22 cellular contexts compared by ENCODE assay signal in the genomic region with DNA sequence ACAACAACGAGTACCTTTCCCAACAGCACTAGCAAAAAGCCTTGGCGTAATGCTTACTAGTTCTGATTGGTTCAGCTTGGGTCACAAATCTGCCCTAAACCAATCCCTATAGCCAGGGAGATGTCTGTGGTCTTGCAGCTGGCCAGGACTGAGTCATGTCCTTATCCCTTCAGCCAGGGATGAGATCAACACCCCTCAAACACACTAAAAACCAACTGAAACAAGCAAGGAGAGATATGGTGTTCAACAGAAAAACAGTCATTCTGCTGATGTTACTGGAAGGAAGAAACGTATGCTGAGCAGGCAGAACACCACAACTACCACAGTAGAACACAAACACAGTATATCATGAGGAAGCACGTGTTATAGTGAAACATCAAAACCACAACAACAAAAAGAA.
DNase-seq lines count a peak whose midpoint lies in the region; ATAC-seq and TF ChIP-seq lines count a peak whose summit lies in the region.
"Had no signal": no experiment of that assay in that cellular context is flagged by ENCODE, and none has a peak within 500 bp of the region (broad histone marks: within the 10 kb centered on the region; RNA-seq: fewer than 3 reads in every experiment).

No MANE protein-coding gene starts in this region.

- peaks cover 9 to 37% of the 10 kb centered on the region in 2 donors for H3K4me1 Mint-ChIP-seq in stimulated activated naive B cell treated with anti-CD40 and anti-IgM and Interleukin-4, amounts not matched to agents 10 μg/mL and 1 μg/mL and 100 μg/mL, for 72 hours
- H3K4me1 Mint-ChIP-seq: CD4-positive, alpha-beta memory T cell had no signal

- no peak overlapping the region for H3K4me3 ChIP-seq in fibroblast of villous mesenchyme (ENCODE audit: low read depth, low read length)
- H3K4me3 ChIP-seq: dorsolateral prefrontal cortex, thyroid gland had no signal

- TF ChIP-seq CTCF in fibroblast of villous mesenchyme (IDR thresholded peaks at IDR 0.05; ENCODE audit: insufficient read depth, low read depth, low read length): no peak

- peaks cover 0 to 2% of the 10 kb centered on the region in 2 donors for H3K9me3 Mint-ChIP-seq in stimulated activated naive B cell treated with anti-CD40 and anti-IgM and Interleukin-4, amounts not matched to agents 10 μg/mL and 1 μg/mL and 100 μg/mL, for 72 hours
- H3K9me3 Mint-ChIP-seq: brain had no signal

- peak; percentile 80 to 89 for ATAC-seq in stimulated activated naive B cell treated with anti-CD40 and anti-IgM and Interleukin-4, amounts not matched to agents 10 μg/mL and 1 μg/mL and 100 μg/mL, for 72 hours (replicated peaks)
- ATAC-seq: esophagus mucosa had no signal

- DNase-seq in DMS53 (lab: John Stamatoyannopoulos, UW): peak; percentile 18
- no peak for DNase-seq in DMS53 treated with DMSO at 0.1 percent for 48 hours (lab: John Stamatoyannopoulos, UW; ENCODE audit: unreplicated experiment)
- DNase-seq in RKO (ENCODE audit: low spot score): peak; percentile 16
- DNase-seq in fibroblast of villous mesenchyme (ENCODE audit: low read depth): peak; percentile 28
- no peak for DNase-seq in stimulated activated naive B cell treated with anti-CD40 and anti-IgM and Interleukin-4, amounts not matched to agents 10 μg/mL and 1 μg/mL and 100 μg/mL, for 72 hours
- no peak for DNase-seq in NCI-H510A (lab: John Stamatoyannopoulos, UW)
- no peak for DNase-seq in NCI-H187 (lab: John Stamatoyannopoulos, UW)
- no peak for DNase-seq in activated CD4-positive, CD25-positive, alpha-beta regulatory T cell treated with anti-CD3 and anti-CD28 coated beads, Interleukin-2, amount 50 U/mL, for 72 hours
- DNase-seq: activated CD4-positive, alpha-beta T cell treated with anti-CD3 and anti-CD28 coated beads for 48 hours; activated CD8-positive, alpha-beta memory T cell treated with anti-CD3 and anti-CD28 coated beads, Interleukin-2, amount 50 U/mL, for 48 hours; activated naive CD4-positive, alpha-beta T cell treated with anti-CD3 and anti-CD28 coated beads, Interleukin-2, amount 50 U/mL, for 16 hours; CD4-positive, alpha-beta memory T cell; dorsolateral prefrontal cortex; left cardiac atrium; NCI-H1694 treated with DMSO at 0.1 percent for 48 hours; NCI-H510A treated with DMSO at 0.1 percent for 48 hours; OCI-M1; SK-N-SH; stimulated activated CD4-positive, alpha-beta T cell treated with anti-CD3 and anti-CD28 coated beads, Interleukin-4, amount 100 ng/mL, for 24 hours; thyroid gland had no signal

- no peaks in the 10 kb centered on the region for H3K27me3 Mint-ChIP-seq in stimulated activated naive B cell treated with anti-CD40 and anti-IgM and Interleukin-4, amounts not matched to agents 10 μg/mL and 1 μg/mL and 100 μg/mL, for 72 hours
- H3K27me3 Mint-ChIP-seq: brain; CD4-positive, alpha-beta memory T cell had no signal

- H3K36me3 Mint-ChIP-seq in stimulated activated naive B cell treated with anti-CD40 and anti-IgM and Interleukin-4, amounts not matched to agents 10 μg/mL and 1 μg/mL and 100 μg/mL, for 72 hours: peaks cover 4 to 7% of the 10 kb centered on the region in 2 donors
- H3K36me3 Mint-ChIP-seq: CD4-positive, alpha-beta memory T cell had no signal

- H3K27ac Mint-ChIP-seq in stimulated activated naive B cell treated with anti-CD40 and anti-IgM and Interleukin-4, amounts not matched to agents 10 μg/mL and 1 μg/mL and 100 μg/mL, for 72 hours: no peak overlapping the region
- H3K27ac Mint-ChIP-seq: brain; CD4-positive, alpha-beta memory T cell had no signal

- no peak overlapping the region for H3K4me3 Mint-ChIP-seq in stimulated activated naive B cell treated with anti-CD40 and anti-IgM and Interleukin-4, amounts not matched to agents 10 μg/mL and 1 μg/mL and 100 μg/mL, for 72 hours
- H3K4me3 Mint-ChIP-seq: brain; CD4-positive, alpha-beta memory T cell had no signal

Comparison
In these comparisons a context has a peak if more than half of its experiments do, and no peak if none do; other contexts are left out.
1. DNase-seq: peak in DMS53 (single experiment), RKO (single experiment) and fibroblast of villous mesenchyme (single experiment); none in DMS53 treated with DMSO at 0.1 percent for 48 hours (single experiment), stimulated activated naive B cell treated with anti-CD40 and anti-IgM and Interleukin-4, amounts not matched to agents 10 μg/mL and 1 μg/mL and 100 μg/mL, for 72 hours (single experiment), NCI-H510A (single experiment), NCI-H187 (0 of 2) and activated CD4-positive, CD25-positive, alpha-beta regulatory T cell treated with anti-CD3 and anti-CD28 coated beads, Interleukin-2, amount 50 U/mL, for 72 hours (single experiment).